8 cellular contexts compared by ENCODE assay signal in the genomic region with DNA sequence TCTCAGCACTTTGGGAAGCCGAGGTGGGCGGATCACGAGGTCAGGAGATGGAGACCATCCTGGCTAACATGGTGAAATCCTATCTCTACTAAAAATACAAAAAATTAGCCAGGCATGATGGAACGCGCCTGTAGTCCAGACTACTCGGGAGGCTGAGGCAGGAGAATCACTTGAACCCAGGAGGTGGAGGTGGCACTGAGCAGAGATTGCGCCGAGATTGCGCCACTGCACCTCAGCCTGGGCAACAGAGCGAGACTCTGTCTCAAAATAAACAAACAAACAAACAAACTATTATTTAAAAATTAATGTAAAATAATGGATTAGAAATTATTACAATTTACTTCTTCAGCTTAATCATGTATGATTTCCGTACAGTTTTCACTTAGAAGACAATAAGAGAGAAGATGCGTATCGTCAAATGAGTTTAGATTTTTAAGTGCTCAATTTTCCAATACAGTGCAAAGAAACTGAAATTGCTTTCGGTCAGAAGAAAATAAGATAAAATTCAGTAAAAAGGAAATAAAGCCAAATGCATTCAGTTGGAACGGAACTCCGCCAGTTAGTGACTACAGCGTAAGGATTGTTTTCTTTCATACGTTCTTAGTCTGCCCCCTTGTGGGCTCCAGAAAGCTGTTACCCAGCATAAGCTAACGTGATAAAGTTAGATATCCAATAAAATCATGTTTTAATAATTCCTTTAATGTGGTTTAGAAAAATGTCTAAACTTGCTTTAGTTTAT. TPM values are rescaled to one million over a fixed set of nuclear protein-coding genes. Genes with fewer than 3 reads are reported as not detected.
DNase-seq lines count a peak whose midpoint lies in the region; ATAC-seq lines count a peak whose summit lies in the region.

No MANE protein-coding gene starts in this region.

- DNase-seq in Caki2 (ENCODE audit: low read depth) (peak; percentile 50), NCI-H82 (lab: John Stamatoyannopoulos, UW) (peak; percentile 77), amniotic epithelial cell (ENCODE audit: low read depth) (peak; percentile 80), hepatic stellate cell (ENCODE audit: low spot score) (peak; percentile 22), skeletal muscle cell (ENCODE audit: low read depth) (peak; percentile 58)

- in situ Hi-C loops in Caki2 (cut with HindIII; ENCODE audit: low pct_unique_long_range_greater_than_20kb, low sequenced_read_pairs): no loop called here

- ATAC-seq in GM19035 (IDR thresholded peaks at IDR 0.05; ENCODE audit: unreplicated experiment) (peak; percentile 67), HG03521 (IDR thresholded peaks at IDR 0.05; ENCODE audit: unreplicated experiment) (peak; percentile 85), GM21825 (IDR thresholded peaks at IDR 0.05; ENCODE audit: unreplicated experiment) (no peak)

- H3K4me3 ChIP-seq in skeletal muscle cell (ENCODE audit: low read depth, low read length): no peak overlapping the region

RNA-seq across cellular contexts. Expression of a gene that starts 24.8 kb away (rescaled TPM):
- total RNA-seq in Caki2 (2014; rRNA removed; shearing (Covaris generic); ENCODE audit: low replicate concordance): not detected in 2 replicates

RNA-seq across cellular contexts. Expression of a gene that starts 34.7 kb away (rescaled TPM):
- total RNA-seq in Caki2 (2014; rRNA removed; shearing (Covaris generic); ENCODE audit: low replicate concordance): 0.47 TPM in 1 of 2 replicates, not detected in the other

Comparison
In these comparisons a context has a peak if more than half of its experiments do, and no peak if none do; other contexts are left out.
1. DNase-seq: peak in every context shown above with its lines; median percentile 80 in amniotic epithelial cell; 77 in NCI-H82; 58 in skeletal muscle cell; 50 in Caki2; 22 in hepatic stellate cell.